In genomic region chrX:40094041-40094899, GRCh38 we compare ENCODE assay signal across 8 cellular contexts. TPM values are rescaled to one million over a fixed set of nuclear protein-coding genes. Genes with fewer than 3 reads are reported as not detected.
DNase-seq lines count a peak whose midpoint lies in the region; ATAC-seq, FAIRE-seq and TF ChIP-seq lines count a peak whose summit lies in the region.

No MANE protein-coding gene starts in this region.

- ATAC-seq in HG02610 (IDR thresholded peaks at IDR 0.05; ENCODE audit: unreplicated experiment): no peak

- H2AFZ ChIP-seq in PC-9: no peak overlapping the region

- TF ChIP-seq POLR2A in GM12891 (IDR thresholded peaks at IDR 0.05; ENCODE audit: low read depth, low read length): no peak

- peak overlapping the region; percentile 75 for H3K4me2 ChIP-seq in PC-9

- H3K36me3 ChIP-seq in PC-9 (ENCODE audit: low read depth): no peaks in the 10 kb centered on the region

- no peaks in the 10 kb centered on the region for H3K9me3 ChIP-seq in PC-9 (ENCODE audit: insufficient read depth, low read depth)

- peaks cover 71% of the 10 kb centered on the region for H3K79me2 ChIP-seq in PC-9 (ENCODE audit: low read depth)

- H3K4me1 ChIP-seq in PC-9 (replicated peaks; ENCODE audit: insufficient read depth): no peaks in the 10 kb centered on the region

- TF ChIP-seq CTCF in PC-9 (conservative IDR thresholded peaks at IDR 0.05): no peak
- TF ChIP-seq CTCF in cardiac fibroblast (IDR thresholded peaks at IDR 0.05; ENCODE audit: low read depth, low read length): no peak

- intact Hi-C loops in PC-9 (cut with micrococcal nuclease; ENCODE audit: unreplicated experiment): no loop called here

- FAIRE-seq in GM12891 (lab: Jason Lieb, UNC): peak; percentile 86
- FAIRE-seq in urothelium cell line (lab: Jason Lieb, UNC): no peak

- CTCF ChIA-PET in PC-9 (lab: Charles Lee): no interaction called here

- POLR2A ChIA-PET in PC-9 (lab: Charles Lee; ENCODE audit: unreplicated experiment): no interaction called here

- no peaks in the 10 kb centered on the region for H3K9me2 ChIP-seq in PC-9 (ENCODE audit: insufficient read depth)

- H4K20me1 ChIP-seq in PC-9 (ENCODE audit: insufficient read depth): 0 out of 2 replicates have a peak, but pooled peaks cover 8% of the 10 kb centered on the region

- no TSS peak for BruUV-seq in PC-9 (replicated peaks; lab: Mats Ljungman, UMichigan)

- H3K27me3 ChIP-seq in PC-9 (ENCODE audit: insufficient read depth, low read depth): no peaks in the 10 kb centered on the region

- DNase-seq in GM12891 (ENCODE audit: insufficient read length, low spot score) (no peak), PC-9 (peak in 1 of 2 experiments; percentile 12), cardiac fibroblast (ENCODE audit: low read depth in 2 of 2) (peak; percentile 39 to 55), left kidney (ENCODE audit: low read depth, low spot score) (peak; percentile 82), AML-193 (lab: John Stamatoyannopoulos, UW) (no peak), urothelium cell line (ENCODE audit: low spot score) (no peak)
- DNase-seq in stimulated activated naive CD4-positive, alpha-beta T cell treated with Interleukin-2 at 50 U/mL for 16 hours (lab: John Stamatoyannopoulos, UW): peak; percentile 9

- H3K27ac ChIP-seq in PC-9: no peak overlapping the region

- peak overlapping the region; percentile 55 for H3K4me3 ChIP-seq in PC-9
- H3K4me3 ChIP-seq in cardiac fibroblast (replicated peaks in 1 of 2; ENCODE audit: low read depth in 2 of 2, low read length in 2 of 2): peak overlapping the region; percentile 58 to 64

- no peaks in the 10 kb centered on the region for H3F3A ChIP-seq in PC-9 (ENCODE audit: insufficient read depth, low read depth)

TF ChIP-seq in GM12891, 5 proteins besides CTCF, POLR2A, EP300 and RAD21:
- TF ChIP-seq POLR2AphosphoS5 (IDR thresholded peaks at IDR 0.05; ENCODE audit: low read depth, low read length) (no peak), POU2F2 (IDR thresholded peaks at IDR 0.05; ENCODE audit: low read depth, low read length) (no peak), SPI1 (IDR thresholded peaks at IDR 0.05; ENCODE audit: low read depth, low read length) (no peak), TAF1 (IDR thresholded peaks at IDR 0.05; ENCODE audit: low read depth, low read length) (no peak), PAX5 (IDR thresholded peaks at IDR 0.05; ENCODE audit: insufficient read depth, low read length, severe bottlenecking) (no peak)

RNA-seq across cellular contexts. Expression of gene BCOR, which starts 3.5 kb away (rescaled TPM):
- polyA plus RNA-seq in GM12891 (2012; ENCODE audit: low read depth, missing spikeins): 5.5 TPM
- 0.68 and 1.5 TPM in 2 replicates for total RNA-seq in PC-9 (2021)

Comparison
In these comparisons a context has a peak if more than half of its experiments do, and no peak if none do; other contexts are left out.
1. DNase-seq: peak in cardiac fibroblast (2 of 2), left kidney (single experiment) and stimulated activated naive CD4-positive, alpha-beta T cell treated with Interleukin-2 at 50 U/mL for 16 hours (single experiment); none in GM12891 (single experiment), AML-193 (0 of 2) and urothelium cell line (single experiment).